13 cellular contexts compared by ENCODE assay signal in genomic region chr11:35238882-35239281, GRCh38.
"Had no signal": no experiment of that assay in that cellular context is flagged by ENCODE, and none has a peak within 500 bp of the region (broad histone marks: within the 10 kb centered on the region; RNA-seq: fewer than 3 reads in every experiment).

No MANE protein-coding gene starts in this region.

- H3K27ac Mint-ChIP-seq: nephron had no signal

- DNase-seq: effector CD8-positive, alpha-beta T cell; left lung; lower lobe of right lung; mesenchymal stem cell; stimulated activated CD4-positive, alpha-beta T cell treated with anti-CD3 and anti-CD28 coated beads, Interleukin-12 subunit alpha, Interleukin-12 subunit beta, amount 100 ng/mL, for 4 hours; tibial artery; uterus had no signal

- H3K4me3 Mint-ChIP-seq: nephron had no signal

- H3K4me1 ChIP-seq: right atrium auricular region, tibial artery, uterus had no signal

- H3K9me3 ChIP-seq: left lung, lower lobe of right lung, right atrium auricular region, tibial artery, upper lobe of left lung, uterus had no signal

- H3K4me3 ChIP-seq: coronary artery, heart right ventricle, left lung, lower lobe of right lung, right atrium auricular region, tibial artery, upper lobe of left lung, uterus had no signal

- H3K27ac ChIP-seq: coronary artery, dorsolateral prefrontal cortex, left lung, lower lobe of right lung, right atrium auricular region, tibial artery, upper lobe of left lung had no signal

- H3K36me3 ChIP-seq: heart right ventricle, left lung, lower lobe of right lung, right atrium auricular region, tibial artery, upper lobe of left lung, uterus had no signal

- H3K27me3 ChIP-seq: dorsolateral prefrontal cortex, heart right ventricle, left lung, right atrium auricular region, tibial artery, upper lobe of left lung, uterus had no signal
